8 cellular contexts compared by ENCODE assay signal in the genomic region with DNA sequence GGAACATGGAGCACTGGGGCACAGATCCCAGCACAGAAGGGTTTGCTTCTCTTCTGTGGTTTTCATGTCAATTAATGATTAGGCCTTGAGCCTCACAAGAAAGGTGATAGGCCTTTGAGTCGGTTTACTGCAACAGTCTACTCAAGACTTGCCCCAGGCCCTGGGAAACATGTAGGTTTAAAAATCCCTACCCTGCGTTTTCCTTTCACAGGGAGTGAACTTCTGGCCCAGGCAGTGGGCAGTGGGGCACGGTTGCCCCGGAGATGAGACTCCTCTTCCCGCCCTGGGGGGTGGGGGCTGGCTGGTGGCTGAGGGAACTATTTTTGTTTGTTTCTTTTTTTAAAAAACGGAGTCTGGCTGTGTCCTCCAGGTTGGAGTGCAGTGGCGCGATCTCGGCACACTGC. TPM values are rescaled to one million over a fixed set of nuclear protein-coding genes. Genes with fewer than 3 reads are reported as not detected.
DNase-seq lines count a peak whose midpoint lies in the region; ATAC-seq lines count a peak whose summit lies in the region.

No MANE protein-coding gene starts in this region.

- H3K4me3 Mint-ChIP-seq in activated CD4-positive, alpha-beta T cell treated with anti-CD3 and anti-CD28 coated beads for 36 hours, result peak overlapping the region; percentile 83
- H3K4me3 Mint-ChIP-seq in activated CD8-positive, alpha-beta T cell treated with anti-CD3 and anti-CD28 coated beads, Interleukin-2, amount 10 ng/mL, durations not matched to agents 7 days and 5 days, result peak overlapping the region; percentile 88
- H3K4me3 Mint-ChIP-seq in immature natural killer cell, result peak overlapping the region; percentile 75 to 84 (median 82)

- peaks cover 12% of the 10 kb centered on the region for H3K4me1 Mint-ChIP-seq in activated CD4-positive, alpha-beta T cell treated with anti-CD3 and anti-CD28 coated beads for 36 hours
- H3K4me1 Mint-ChIP-seq in activated CD8-positive, alpha-beta T cell treated with anti-CD3 and anti-CD28 coated beads, Interleukin-2, amount 10 ng/mL, durations not matched to agents 7 days and 5 days (ENCODE audit: low read depth), result peaks cover 37% of the 10 kb centered on the region
- peaks cover 14% of the 10 kb centered on the region in 2 donors for H3K4me1 Mint-ChIP-seq in immature natural killer cell

- no peak for ATAC-seq in activated CD4-positive, alpha-beta T cell treated with anti-CD3 and anti-CD28 coated beads for 36 hours
- no peak for ATAC-seq in activated CD8-positive, alpha-beta T cell treated with anti-CD3 and anti-CD28 coated beads, Interleukin-2, amount 10 ng/mL, durations not matched to agents 7 days and 5 days
- ATAC-seq in HG02885 (IDR thresholded peaks at IDR 0.05; ENCODE audit: poor library complexity, unreplicated experiment), result no peak

- CTCF ChIA-PET in activated CD4-positive, alpha-beta T cell treated with anti-CD3 and anti-CD28 coated beads for 36 hours (lab: Charles Lee), result interaction anchor here (0.7 to 1.1 kb wide), 3 partner anchors 24 to 69 kb away, joined by 4 to 6 read pairs (median 4); no protein-coding TSS in a partner anchor
- CTCF ChIA-PET in activated CD8-positive, alpha-beta T cell treated with anti-CD3 and anti-CD28 coated beads, Interleukin-2, amount 10 ng/mL, durations not matched to agents 7 days and 5 days (lab: Charles Lee), result interaction anchor here (0.8 to 2.3 kb wide), 13 partner anchors 16 to 202 kb away, joined by 3 to 15 read pairs (median 6); no protein-coding TSS in a partner anchor

- no peak for DNase-seq in activated CD4-positive, alpha-beta T cell treated with anti-CD3 and anti-CD28 coated beads for 36 hours
- DNase-seq in activated CD4-positive, alpha-beta T cell treated with anti-CD3 and anti-CD28 coated beads for 4 hours, result no peak
- DNase-seq in activated CD8-positive, alpha-beta T cell treated with anti-CD3 and anti-CD28 coated beads, Interleukin-2, amount 10 ng/mL, durations not matched to agents 7 days and 5 days, result no peak
- DNase-seq in immature natural killer cell (no peak), substantia nigra (lab: John Stamatoyannopoulos, UW) (peak in 2 of 49 donors; percentile 52 to 53), UCSD-AML1 (lab: John Stamatoyannopoulos, UW; ENCODE audit: unreplicated experiment) (no peak), COR-L47 (lab: John Stamatoyannopoulos, UW) (no peak)

- peak overlapping the region; percentile 59 for H3K27ac ChIP-seq in substantia nigra (ENCODE audit: low read depth, low read length, poor library complexity, severe bottlenecking)

- H3K27ac Mint-ChIP-seq in activated CD4-positive, alpha-beta T cell treated with anti-CD3 and anti-CD28 coated beads for 36 hours, result no peak overlapping the region
- H3K27ac Mint-ChIP-seq in activated CD8-positive, alpha-beta T cell treated with anti-CD3 and anti-CD28 coated beads, Interleukin-2, amount 10 ng/mL, durations not matched to agents 7 days and 5 days, result no peak overlapping the region
- peak overlapping the region in 1 of 6 donors; percentile 7 for H3K27ac Mint-ChIP-seq in immature natural killer cell

- intact Hi-C loops in activated CD4-positive, alpha-beta T cell treated with anti-CD3 and anti-CD28 coated beads for 36 hours (cut with DNase I, micrococcal nuclease), result loop anchor here in 1 of 2 experiments (1.0 to 10.0 kb wide), 10 partner anchors 27 to 785 kb away; a partner anchor contains a TSS

- H3K27me3 Mint-ChIP-seq in activated CD4-positive, alpha-beta T cell treated with anti-CD3 and anti-CD28 coated beads for 36 hours, result peaks cover 9% of the 10 kb centered on the region
- H3K27me3 Mint-ChIP-seq in activated CD8-positive, alpha-beta T cell treated with anti-CD3 and anti-CD28 coated beads, Interleukin-2, amount 10 ng/mL, durations not matched to agents 7 days and 5 days (ENCODE audit: low read depth), result peaks cover 3% of the 10 kb centered on the region
- peaks cover 3 to 16% (median 10%) of the 10 kb centered on the region in 3 donors for H3K27me3 Mint-ChIP-seq in immature natural killer cell (ENCODE audit: low read depth in 3 of 3)

- H3K36me3 Mint-ChIP-seq in activated CD4-positive, alpha-beta T cell treated with anti-CD3 and anti-CD28 coated beads for 36 hours (ENCODE audit: low read depth), result no peaks in the 10 kb centered on the region
- H3K36me3 Mint-ChIP-seq in activated CD8-positive, alpha-beta T cell treated with anti-CD3 and anti-CD28 coated beads, Interleukin-2, amount 10 ng/mL, durations not matched to agents 7 days and 5 days (ENCODE audit: low read depth), result peaks cover 2% of the 10 kb centered on the region
- H3K36me3 Mint-ChIP-seq in immature natural killer cell, result no peaks in the 10 kb centered on the region

- POLR2A ChIA-PET in activated CD4-positive, alpha-beta T cell treated with anti-CD3 and anti-CD28 coated beads for 36 hours (lab: Charles Lee), result interaction anchor here (1.0 to 1.2 kb wide), 2 partner anchors 95 to 114 kb away, joined by 3 read pairs; no protein-coding TSS in a partner anchor
- POLR2A ChIA-PET in activated CD8-positive, alpha-beta T cell treated with anti-CD3 and anti-CD28 coated beads, Interleukin-2, amount 10 ng/mL, durations not matched to agents 7 days and 5 days (lab: Charles Lee), result interaction anchor here (1.0 to 1.6 kb wide), 6 partner anchors 9 to 44 kb away, joined by 3 to 5 read pairs (median 4); no protein-coding TSS in a partner anchor

- H3K9me3 Mint-ChIP-seq in activated CD4-positive, alpha-beta T cell treated with anti-CD3 and anti-CD28 coated beads for 36 hours (ENCODE audit: low read depth), result no peaks in the 10 kb centered on the region
- H3K9me3 Mint-ChIP-seq in activated CD8-positive, alpha-beta T cell treated with anti-CD3 and anti-CD28 coated beads, Interleukin-2, amount 10 ng/mL, durations not matched to agents 7 days and 5 days (ENCODE audit: insufficient read depth), result no peaks in the 10 kb centered on the region
- H3K9me3 Mint-ChIP-seq in immature natural killer cell, result no peaks in the 10 kb centered on the region

RNA-seq across cellular contexts. Expression of a gene that starts 0.6 kb away (rescaled TPM):
- total RNA-seq in activated CD4-positive, alpha-beta T cell treated with anti-CD3 and anti-CD28 coated beads for 36 hours, result 10 to 100 TPM; 47.6 to 51.5 TPM
- total RNA-seq in activated CD8-positive, alpha-beta T cell treated with anti-CD3 and anti-CD28 coated beads, Interleukin-2, amount 10 ng/mL, durations not matched to agents 7 days and 5 days, result 10 to 100 TPM; 57.4 to 63.2 TPM
- 100 to 1,000 TPM in 1 of 3 donors, 10 to 100 TPM in 2; 19.0 to 112 (median 65.6) TPM for polyA plus RNA-seq in immature natural killer cell
